Comparison of ENCODE assay signal across 8 cellular contexts in the genomic region with DNA sequence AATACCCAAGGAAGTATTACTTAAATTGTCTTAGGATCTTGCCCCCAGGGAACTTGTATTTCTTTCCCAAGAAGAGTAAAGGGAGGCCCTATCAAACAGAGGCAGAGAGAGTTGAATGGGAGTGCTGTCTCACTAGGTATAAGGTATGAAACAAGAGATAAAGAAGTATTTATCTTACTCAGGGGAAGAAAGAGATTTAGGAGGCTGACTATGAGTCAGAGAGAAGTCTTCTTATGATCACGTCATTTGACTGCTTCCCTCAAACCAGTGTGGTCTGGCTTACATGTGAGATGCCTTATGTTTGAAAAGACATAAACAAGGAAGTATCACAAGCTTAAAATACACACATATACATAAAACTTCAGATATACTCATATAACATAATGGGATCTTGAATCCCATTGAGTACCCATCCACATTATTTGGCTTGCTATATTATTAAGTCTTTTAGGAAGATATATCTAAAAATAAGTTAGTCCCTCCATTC. TPM values are rescaled to one million over a fixed set of nuclear protein-coding genes. Genes with fewer than 3 reads are reported as not detected.
A peak's percentile ranks its signal among the peaks of the same experiment; 100 is the strongest.
DNase-seq lines count a peak whose midpoint lies in the region; ATAC-seq and TF ChIP-seq lines count a peak whose summit lies in the region.

No MANE protein-coding gene starts in this region.

- TF ChIP-seq CTCF in PC-3 (conservative IDR thresholded peaks at IDR 0.05; ENCODE audit: low read depth, low read length) (no peak), gastrocnemius medialis (IDR thresholded peaks at IDR 0.05 in 4 of 5, conservative IDR thresholded peaks at IDR 0.05 in 1 of 5) (no peak)

- H3K36me3 ChIP-seq in PC-3 (ENCODE audit: low read depth, low read length) = no peaks in the 10 kb centered on the region
- H3K36me3 ChIP-seq in gastrocnemius medialis = no peaks in the 10 kb centered on the region

- no peaks in the 10 kb centered on the region for H3K9me2 ChIP-seq in PC-3 (replicated peaks; ENCODE audit: low read length)

- no peak overlapping the region for H3K4me3 Mint-ChIP-seq in activated CD4-positive, alpha-beta T cell treated with anti-CD3 and anti-CD28 coated beads for 36 hours
- H3K4me3 Mint-ChIP-seq in central memory CD8-positive, alpha-beta T cell = peak overlapping the region; percentile 68

- ATAC-seq in activated CD4-positive, alpha-beta T cell treated with anti-CD3 and anti-CD28 coated beads for 36 hours = peak; percentile 80
- ATAC-seq in HG02763 (IDR thresholded peaks at IDR 0.05; ENCODE audit: unreplicated experiment) (peak; percentile 43), PC-3 (peak; percentile 42), gastrocnemius medialis (peak in 1 of 2 donors; percentile 74)
- ATAC-seq in central memory CD8-positive, alpha-beta T cell (replicated peaks; ENCODE audit: extremely low read depth, poor library complexity, severe bottlenecking) = peak; percentile 71

- no peaks in the 10 kb centered on the region for H3K27me3 Mint-ChIP-seq in activated CD4-positive, alpha-beta T cell treated with anti-CD3 and anti-CD28 coated beads for 36 hours
- no peaks in the 10 kb centered on the region for H3K27me3 Mint-ChIP-seq in central memory CD8-positive, alpha-beta T cell

- no peaks in the 10 kb centered on the region for H3F3A ChIP-seq in PC-3 (ENCODE audit: low read length, unreplicated experiment)

- H3K9me3 Mint-ChIP-seq in activated CD4-positive, alpha-beta T cell treated with anti-CD3 and anti-CD28 coated beads for 36 hours (ENCODE audit: low read depth) = peaks cover 3% of the 10 kb centered on the region
- H3K9me3 Mint-ChIP-seq in central memory CD8-positive, alpha-beta T cell = no peaks in the 10 kb centered on the region

- in situ Hi-C loops in gastrocnemius medialis (cut with MboI; ENCODE audit: low sequenced_read_pairs in 4 of 4) = no loop called here

- peaks cover 7% of the 10 kb centered on the region for H3K36me3 Mint-ChIP-seq in activated CD4-positive, alpha-beta T cell treated with anti-CD3 and anti-CD28 coated beads for 36 hours (ENCODE audit: low read depth)
- H3K36me3 Mint-ChIP-seq in central memory CD8-positive, alpha-beta T cell (ENCODE audit: insufficient read depth) = peaks cover 25% of the 10 kb centered on the region

- H3K4me1 Mint-ChIP-seq in activated CD4-positive, alpha-beta T cell treated with anti-CD3 and anti-CD28 coated beads for 36 hours = peaks cover 79% of the 10 kb centered on the region
- peaks cover 85% of the 10 kb centered on the region for H3K4me1 Mint-ChIP-seq in central memory CD8-positive, alpha-beta T cell

- TF ChIP-seq POLR2A in gastrocnemius medialis (IDR thresholded peaks at IDR 0.05) = peak; percentile 23 to 71

- H3K4me2 ChIP-seq in PC-3 (ENCODE audit: low read length) = peak overlapping the region; percentile 4; the same call in 1 of the 2 replicates

- H3K27me3 ChIP-seq in PC-3 (ENCODE audit: low read length) (no peaks in the 10 kb centered on the region), gastrocnemius medialis (no peaks in the 10 kb centered on the region)

- peak overlapping the region; percentile 34 for H3K27ac ChIP-seq in PC-3 (ENCODE audit: low read length)
- H3K27ac ChIP-seq in gastrocnemius medialis = peak overlapping the region; percentile 74 to 78 (median 77)

- H3K4me3 ChIP-seq in PC-3 (ENCODE audit: low read length) (no peak overlapping the region), gastrocnemius medialis (no peak overlapping the region)

- no peak overlapping the region for H2AFZ ChIP-seq in PC-3 (ENCODE audit: low read length)

- no peaks in the 10 kb centered on the region for H4K20me1 ChIP-seq in PC-3 (ENCODE audit: low read length)

- peak overlapping the region; percentile 94 for H3K27ac Mint-ChIP-seq in activated CD4-positive, alpha-beta T cell treated with anti-CD3 and anti-CD28 coated beads for 36 hours
- H3K27ac Mint-ChIP-seq in central memory CD8-positive, alpha-beta T cell (ENCODE audit: low read depth) = peak overlapping the region; percentile 96

- CTCF ChIA-PET in activated CD4-positive, alpha-beta T cell treated with anti-CD3 and anti-CD28 coated beads for 36 hours (lab: Charles Lee) = interaction anchor here (1.3 to 1.7 kb wide), 3 partner anchors 11 to 29 kb away, joined by 4 to 5 read pairs (median 4); no protein-coding TSS in a partner anchor
- CTCF ChIA-PET in PC-3 (lab: Charles Lee) = no interaction called here

- H3K79me2 ChIP-seq in PC-3 (ENCODE audit: low read length) = no peaks in the 10 kb centered on the region

- no TSS peak for BruUV-seq in PC-3 (replicated peaks; lab: Mats Ljungman, UMichigan)

- intact Hi-C loops in activated CD4-positive, alpha-beta T cell treated with anti-CD3 and anti-CD28 coated beads for 36 hours (cut with DNase I, micrococcal nuclease) = loop anchor here (1.0 to 2.0 kb wide), 9 partner anchors 14 to 283 kb away; a partner anchor contains a TSS
- intact Hi-C loops in PC-3 (cut with micrococcal nuclease) = loop anchor here (10.0 kb wide), 1 partner anchor 923 kb away; no protein-coding TSS in a partner anchor
- intact Hi-C loops in gastrocnemius medialis (cut with DNase I; ENCODE audit: low total_unique reads) = no loop called here

- no peak overlapping the region for H3K9ac ChIP-seq in PC-3 (ENCODE audit: low read length)

- H3K9me3 ChIP-seq in PC-3 (ENCODE audit: low read length) (no peaks in the 10 kb centered on the region), gastrocnemius medialis (no peaks in the 10 kb centered on the region)

- H3K4me1 ChIP-seq in PC-3 (ENCODE audit: insufficient read depth, low read length) (peaks cover 28% of the 10 kb centered on the region), gastrocnemius medialis (peaks cover 75 to 79% of the 10 kb centered on the region in 2 donors)

- DNase-seq in activated CD4-positive, alpha-beta T cell treated with anti-CD3 and anti-CD28 coated beads for 36 hours = peak; percentile 63
- no peak for DNase-seq in activated CD4-positive, alpha-beta T cell treated with anti-CD3 and anti-CD28 coated beads for 1 hour
- DNase-seq in PC-3 (peak; percentile 71), gastrocnemius medialis (no peak), NCI-H1694 treated with DMSO at 0.1 percent for 48 hours (lab: John Stamatoyannopoulos, UW) (no peak), NCI-H1436 (lab: John Stamatoyannopoulos, UW) (no peak)
- peak in 1 of 2 donors; percentile 41 for DNase-seq in central memory CD8-positive, alpha-beta T cell (ENCODE audit: low spot score in 2 of 2)

- POLR2A ChIA-PET in activated CD4-positive, alpha-beta T cell treated with anti-CD3 and anti-CD28 coated beads for 36 hours (lab: Charles Lee) = interaction anchor here (0.6 to 4.0 kb wide), 5 partner anchors 13 to 297 kb away, joined by 3 to 19 read pairs (median 4); a partner anchor contains a TSS
- POLR2A ChIA-PET in PC-3 (lab: Charles Lee; ENCODE audit: unreplicated experiment) = no interaction called here

RNA-seq across cellular contexts. Expression of a gene that starts 29.6 kb away (rescaled TPM):
- total RNA-seq in activated CD4-positive, alpha-beta T cell treated with anti-CD3 and anti-CD28 coated beads for 36 hours = 1 to 10 TPM; 7.3 to 9.2 TPM
- 5.1 and 6.2 TPM in 2 replicates for total RNA-seq in PC-3 (2014; rRNA removed)
- total RNA-seq in gastrocnemius medialis = 1 to 10 TPM; 2.9 to 7.0 (median 5.9) TPM

Comparison
In these comparisons a context has a peak if more than half of its experiments do, and no peak if none do; other contexts are left out.
1. DNase-seq: peak in activated CD4-positive, alpha-beta T cell treated with anti-CD3 and anti-CD28 coated beads for 36 hours (single experiment) and PC-3 (single experiment); none in activated CD4-positive, alpha-beta T cell treated with anti-CD3 and anti-CD28 coated beads for 1 hour (single experiment), gastrocnemius medialis (0 of 2), NCI-H1694 treated with DMSO at 0.1 percent for 48 hours (single experiment) and NCI-H1436 (single experiment).